Comparison of ENCODE assay signal across 1 cellular context in the genomic region with DNA sequence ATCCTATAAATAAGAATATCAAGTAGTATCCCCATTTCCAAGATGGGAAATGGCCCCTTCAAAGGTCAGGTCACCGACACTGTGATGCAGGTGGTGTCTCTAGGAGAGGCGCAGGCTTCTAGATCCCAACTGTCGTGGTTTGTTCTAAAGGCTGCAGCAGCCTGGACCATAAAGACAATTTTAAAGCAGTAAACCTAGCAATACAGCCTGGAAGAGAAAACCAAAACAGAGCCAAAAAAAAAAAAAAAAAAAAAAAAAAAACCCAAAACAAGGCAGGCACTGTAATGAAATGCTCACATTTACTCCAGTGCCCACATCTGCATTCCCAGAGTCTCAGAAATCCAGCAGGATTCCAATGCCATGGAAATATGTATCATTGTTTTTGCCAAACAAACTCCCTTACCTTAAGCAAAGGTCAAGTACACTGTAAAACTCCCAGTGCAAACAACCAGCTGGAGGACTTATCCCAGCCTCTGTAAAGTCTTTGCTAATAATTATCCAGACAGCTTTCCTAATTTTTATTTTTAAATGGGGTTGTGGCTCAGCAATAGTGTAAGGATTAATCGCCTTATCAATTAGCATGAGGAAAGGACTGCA.
A peak's percentile ranks its signal among the peaks of the same experiment; 100 is the strongest.
TF ChIP-seq lines count a peak whose summit lies in the region.

No MANE protein-coding gene starts in this region.

TF ChIP-seq in HepG2, 621 proteins besides CTCF, POLR2A, EP300 and RAD21 (continued from another document and continues in another):
- TF ChIP-seq ONECUT2 (CRISPR knock-in tag; IDR thresholded peaks at IDR 0.05), result no peak
- no peak for TF ChIP-seq STAT5B (CRISPR knock-in tag; IDR thresholded peaks at IDR 0.05)
- no peak for TF ChIP-seq KAT8 (CRISPR knock-in tag; IDR thresholded peaks at IDR 0.05)
- no peak for TF ChIP-seq TCF12 (IDR thresholded peaks at IDR 0.05)
- no peak for TF ChIP-seq TCF12 (CRISPR knock-in tag; IDR thresholded peaks at IDR 0.05)
- no peak for TF ChIP-seq ZNF780A (CRISPR knock-in tag; IDR thresholded peaks at IDR 0.05)
- no peak for TF ChIP-seq ZNF232 (CRISPR knock-in tag; IDR thresholded peaks at IDR 0.05; ENCODE audit: borderline replicate concordance)
- TF ChIP-seq E2F2 (CRISPR knock-in tag; IDR thresholded peaks at IDR 0.05; ENCODE audit: borderline replicate concordance), result no peak
- no peak for TF ChIP-seq GPN1 (CRISPR knock-in tag; IDR thresholded peaks at IDR 0.05; ENCODE audit: borderline replicate concordance)
- no peak for TF ChIP-seq PRDM10 (CRISPR knock-in tag; IDR thresholded peaks at IDR 0.05; ENCODE audit: low read depth)
- TF ChIP-seq POGZ (CRISPR knock-in tag; IDR thresholded peaks at IDR 0.05), result no peak
- TF ChIP-seq, protein P1, sequence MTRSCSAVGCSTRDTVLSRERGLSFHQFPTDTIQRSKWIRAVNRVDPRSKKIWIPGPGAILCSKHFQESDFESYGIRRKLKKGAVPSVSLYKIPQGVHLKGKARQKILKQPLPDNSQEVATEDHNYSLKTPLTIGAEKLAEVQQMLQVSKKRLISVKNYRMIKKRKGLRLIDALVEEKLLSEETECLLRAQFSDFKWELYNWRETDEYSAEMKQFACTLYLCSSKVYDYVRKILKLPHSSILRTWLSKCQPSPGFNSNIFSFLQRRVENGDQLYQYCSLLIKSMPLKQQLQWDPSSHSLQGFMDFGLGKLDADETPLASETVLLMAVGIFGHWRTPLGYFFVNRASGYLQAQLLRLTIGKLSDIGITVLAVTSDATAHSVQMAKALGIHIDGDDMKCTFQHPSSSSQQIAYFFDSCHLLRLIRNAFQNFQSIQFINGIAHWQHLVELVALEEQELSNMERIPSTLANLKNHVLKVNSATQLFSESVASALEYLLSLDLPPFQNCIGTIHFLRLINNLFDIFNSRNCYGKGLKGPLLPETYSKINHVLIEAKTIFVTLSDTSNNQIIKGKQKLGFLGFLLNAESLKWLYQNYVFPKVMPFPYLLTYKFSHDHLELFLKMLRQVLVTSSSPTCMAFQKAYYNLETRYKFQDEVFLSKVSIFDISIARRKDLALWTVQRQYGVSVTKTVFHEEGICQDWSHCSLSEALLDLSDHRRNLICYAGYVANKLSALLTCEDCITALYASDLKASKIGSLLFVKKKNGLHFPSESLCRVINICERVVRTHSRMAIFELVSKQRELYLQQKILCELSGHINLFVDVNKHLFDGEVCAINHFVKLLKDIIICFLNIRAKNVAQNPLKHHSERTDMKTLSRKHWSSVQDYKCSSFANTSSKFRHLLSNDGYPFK (CRISPR knock-in tag; IDR thresholded peaks at IDR 0.05; ENCODE audit: borderline replicate concordance), result no peak
- no peak for TF ChIP-seq TGIF2 (CRISPR knock-in tag; IDR thresholded peaks at IDR 0.05)
- no peak for TF ChIP-seq SNAPC2 (CRISPR knock-in tag; IDR thresholded peaks at IDR 0.05)
- TF ChIP-seq NPAS2 (CRISPR knock-in tag; IDR thresholded peaks at IDR 0.05; ENCODE audit: borderline replicate concordance), result no peak
- TF ChIP-seq ERF (CRISPR knock-in tag; IDR thresholded peaks at IDR 0.05), result peak; percentile 57
- TF ChIP-seq FOXK1 (CRISPR knock-in tag; IDR thresholded peaks at IDR 0.05; ENCODE audit: borderline replicate concordance, low read depth), result peak; percentile 75; the same call in 1 of the 2 replicates
- no peak for TF ChIP-seq FUBP1 (CRISPR knock-in tag; IDR thresholded peaks at IDR 0.05; ENCODE audit: borderline replicate concordance)
- TF ChIP-seq ZNF564 (CRISPR knock-in tag; IDR thresholded peaks at IDR 0.05), result no peak
- no peak for TF ChIP-seq USF2 (IDR thresholded peaks at IDR 0.05; ENCODE audit: low read depth, low read length)
- TF ChIP-seq USF2 (CRISPR knock-in tag; IDR thresholded peaks at IDR 0.05; ENCODE audit: borderline replicate concordance), result no peak
- TF ChIP-seq SIX1 (CRISPR knock-in tag; IDR thresholded peaks at IDR 0.05; ENCODE audit: borderline replicate concordance), result peak; percentile 23; the same call in 1 of the 2 replicates
- TF ChIP-seq PREB (CRISPR knock-in tag; IDR thresholded peaks at IDR 0.05), result no peak
- TF ChIP-seq CAMTA2 (CRISPR knock-in tag; IDR thresholded peaks at IDR 0.05; ENCODE audit: borderline replicate concordance), result no peak
- no peak for TF ChIP-seq ZNF383 (CRISPR knock-in tag; IDR thresholded peaks at IDR 0.05; ENCODE audit: borderline replicate concordance)
- no peak for TF ChIP-seq FLYWCH1 (CRISPR knock-in tag; IDR thresholded peaks at IDR 0.05)
- TF ChIP-seq ZNF33A (CRISPR knock-in tag; IDR thresholded peaks at IDR 0.05; ENCODE audit: borderline replicate concordance), result 0 out of 2 replicates have a peak, but pooled peaks have one; percentile 73
- peak; percentile 72; the same call in 1 of the 2 replicates for TF ChIP-seq ELF3 (CRISPR knock-in tag; IDR thresholded peaks at IDR 0.05)
- TF ChIP-seq, protein P2, sequence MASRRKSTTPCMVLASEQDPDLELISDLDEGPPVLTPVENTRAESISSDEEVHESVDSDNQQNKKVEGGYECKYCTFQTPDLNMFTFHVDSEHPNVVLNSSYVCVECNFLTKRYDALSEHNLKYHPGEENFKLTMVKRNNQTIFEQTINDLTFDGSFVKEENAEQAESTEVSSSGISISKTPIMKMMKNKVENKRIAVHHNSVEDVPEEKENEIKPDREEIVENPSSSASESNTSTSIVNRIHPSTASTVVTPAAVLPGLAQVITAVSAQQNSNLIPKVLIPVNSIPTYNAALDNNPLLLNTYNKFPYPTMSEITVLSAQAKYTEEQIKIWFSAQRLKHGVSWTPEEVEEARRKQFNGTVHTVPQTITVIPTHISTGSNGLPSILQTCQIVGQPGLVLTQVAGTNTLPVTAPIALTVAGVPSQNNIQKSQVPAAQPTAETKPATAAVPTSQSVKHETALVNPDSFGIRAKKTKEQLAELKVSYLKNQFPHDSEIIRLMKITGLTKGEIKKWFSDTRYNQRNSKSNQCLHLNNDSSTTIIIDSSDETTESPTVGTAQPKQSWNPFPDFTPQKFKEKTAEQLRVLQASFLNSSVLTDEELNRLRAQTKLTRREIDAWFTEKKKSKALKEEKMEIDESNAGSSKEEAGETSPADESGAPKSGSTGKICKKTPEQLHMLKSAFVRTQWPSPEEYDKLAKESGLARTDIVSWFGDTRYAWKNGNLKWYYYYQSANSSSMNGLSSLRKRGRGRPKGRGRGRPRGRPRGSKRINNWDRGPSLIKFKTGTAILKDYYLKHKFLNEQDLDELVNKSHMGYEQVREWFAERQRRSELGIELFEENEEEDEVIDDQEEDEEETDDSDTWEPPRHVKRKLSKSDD (CRISPR knock-in tag; IDR thresholded peaks at IDR 0.05; ENCODE audit: low read depth), result no peak
- peak; percentile 92 for TF ChIP-seq FOXA3 (CRISPR knock-in tag; IDR thresholded peaks at IDR 0.05)
- TF ChIP-seq DRAP1 (CRISPR knock-in tag; IDR thresholded peaks at IDR 0.05), result no peak
- peak; percentile 38; the same call in 1 of the 2 replicates for TF ChIP-seq ZNF124 (CRISPR knock-in tag; IDR thresholded peaks at IDR 0.05)
- TF ChIP-seq ZNF136 (CRISPR knock-in tag; IDR thresholded peaks at IDR 0.05; ENCODE audit: low read depth), result no peak
- no peak; the same call in 1 of the 2 replicates for TF ChIP-seq ARNT2 (CRISPR knock-in tag; IDR thresholded peaks at IDR 0.05; ENCODE audit: low read depth)
- TF ChIP-seq NR3C1 (CRISPR knock-in tag; IDR thresholded peaks at IDR 0.05), result no peak
- TF ChIP-seq TBX3 (IDR thresholded peaks at IDR 0.05; ENCODE audit: borderline replicate concordance), result no peak
- TF ChIP-seq, protein P3, sequence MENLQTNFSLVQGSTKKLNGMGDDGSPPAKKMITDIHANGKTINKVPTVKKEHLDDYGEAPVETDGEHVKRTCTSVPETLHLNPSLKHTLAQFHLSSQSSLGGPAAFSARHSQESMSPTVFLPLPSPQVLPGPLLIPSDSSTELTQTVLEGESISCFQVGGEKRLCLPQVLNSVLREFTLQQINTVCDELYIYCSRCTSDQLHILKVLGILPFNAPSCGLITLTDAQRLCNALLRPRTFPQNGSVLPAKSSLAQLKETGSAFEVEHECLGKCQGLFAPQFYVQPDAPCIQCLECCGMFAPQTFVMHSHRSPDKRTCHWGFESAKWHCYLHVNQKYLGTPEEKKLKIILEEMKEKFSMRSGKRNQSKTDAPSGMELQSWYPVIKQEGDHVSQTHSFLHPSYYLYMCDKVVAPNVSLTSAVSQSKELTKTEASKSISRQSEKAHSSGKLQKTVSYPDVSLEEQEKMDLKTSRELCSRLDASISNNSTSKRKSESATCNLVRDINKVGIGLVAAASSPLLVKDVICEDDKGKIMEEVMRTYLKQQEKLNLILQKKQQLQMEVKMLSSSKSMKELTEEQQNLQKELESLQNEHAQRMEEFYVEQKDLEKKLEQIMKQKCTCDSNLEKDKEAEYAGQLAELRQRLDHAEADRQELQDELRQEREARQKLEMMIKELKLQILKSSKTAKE (CRISPR knock-in tag; IDR thresholded peaks at IDR 0.05; ENCODE audit: borderline replicate concordance), result peak; percentile 80; the same call in 1 of the 2 replicates
- peak; percentile 34; the same call in 1 of the 3 replicates for TF ChIP-seq MXI1 (IDR thresholded peaks at IDR 0.05; ENCODE audit: borderline replicate concordance, low read depth, low read length)
- peak; percentile 72; the same call in 1 of the 2 replicates for TF ChIP-seq HHEX (CRISPR knock-in tag; IDR thresholded peaks at IDR 0.05)
- TF ChIP-seq ZFYVE20 (CRISPR knock-in tag; IDR thresholded peaks at IDR 0.05; ENCODE audit: borderline replicate concordance, low read depth), result no peak
- peak; percentile 75; the same call in 1 of the 2 replicates for TF ChIP-seq RXRA (CRISPR knock-in tag; IDR thresholded peaks at IDR 0.05)
- TF ChIP-seq ZNF230 (CRISPR knock-in tag; IDR thresholded peaks at IDR 0.05), result no peak
